ENCODE assay signal across 22 cellular contexts in the genomic region with DNA sequence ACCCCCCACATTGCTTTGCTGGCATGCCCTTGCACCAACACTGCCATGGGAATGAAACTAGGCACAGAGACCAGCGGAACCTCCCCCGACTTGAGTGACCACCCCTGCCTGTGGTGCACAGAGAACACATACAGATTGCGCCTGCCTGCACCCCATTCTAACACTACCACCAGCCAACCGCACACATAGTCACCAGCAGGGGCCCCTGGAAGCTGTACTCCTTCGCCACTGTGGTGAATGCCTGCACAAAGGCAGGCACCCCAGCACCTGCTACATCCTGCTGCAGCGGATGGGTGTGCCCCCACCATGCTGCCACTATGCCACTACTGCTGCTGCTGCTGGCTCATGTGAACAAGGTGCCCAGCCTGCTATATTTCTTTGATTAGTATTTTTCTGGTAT. TPM values are rescaled to one million over a fixed set of nuclear protein-coding genes. Genes with fewer than 3 reads are reported as not detected.
DNase-seq lines count a peak whose midpoint lies in the region; ATAC-seq and TF ChIP-seq lines count a peak whose summit lies in the region.
"Had no signal": no experiment of that assay in that cellular context is flagged by ENCODE, and none has a peak within 500 bp of the region (broad histone marks: within the 10 kb centered on the region; RNA-seq: fewer than 3 reads in every experiment).

No MANE protein-coding gene starts in this region.

- no peaks in the 10 kb centered on the region for H3K36me3 ChIP-seq in CD4-positive, CD25-positive, alpha-beta regulatory T cell (ENCODE audit: control insufficient read depth, insufficient read depth, low read length)
- H3K36me3 ChIP-seq: pancreas, SJSA1 had no signal

- TF ChIP-seq CTCF in WI38 (IDR thresholded peaks at IDR 0.05; ENCODE audit: low read depth, low read length) (0 out of 2 replicates have a peak, but pooled peaks have one; percentile 8), natural killer cell (IDR thresholded peaks at IDR 0.05) (no peak)

- no peaks in the 10 kb centered on the region for H3K9me3 ChIP-seq in CD4-positive, CD25-positive, alpha-beta regulatory T cell (ENCODE audit: control insufficient read depth in 2 of 2, low read length in 2 of 2)
- H3K9me3 ChIP-seq: pancreas, SJSA1 had no signal

- no peaks in the 10 kb centered on the region for H3K36me3 Mint-ChIP-seq in CD4-positive, CD25-positive, alpha-beta regulatory T cell
- H3K36me3 Mint-ChIP-seq in natural killer cell = no peaks in the 10 kb centered on the region
- H3K36me3 Mint-ChIP-seq in activated T-helper 1 cell treated with anti-CD3 and anti-CD28 coated beads, Interleukin-12 subunit alpha, Interleukin-12 subunit beta, Interleukin-2, Interleukin-4 antibody, amounts not matched to agents 30 ng/mL and 10 ng/mL and 1 ng/mL, durations not matched to agents 14 hours and 24 hours and 36 hours (ENCODE audit: low read depth) = no peaks in the 10 kb centered on the region
- H3K36me3 Mint-ChIP-seq: activated naive CD4-positive, alpha-beta T cell treated with anti-CD3 and anti-CD28 coated beads, Interleukin-2, amount 50 U/mL, for 24 hours; CD14-positive monocyte had no signal

- no peak overlapping the region for H3K4me3 ChIP-seq in CD4-positive, CD25-positive, alpha-beta regulatory T cell (ENCODE audit: low read depth, low read length)
- H3K4me3 ChIP-seq in WI38 (ENCODE audit: low read depth, low read length) = no peak overlapping the region
- H3K4me3 ChIP-seq: pancreas, SJSA1, smooth muscle cell had no signal

- H3K27me3 ChIP-seq in CD4-positive, CD25-positive, alpha-beta regulatory T cell (ENCODE audit: control insufficient read depth, insufficient read depth, low read length) = no peaks in the 10 kb centered on the region
- H3K27me3 ChIP-seq: pancreas, SJSA1 had no signal

- DNase-seq in CD4-positive, CD25-positive, alpha-beta regulatory T cell = peak in 2 of 3 donors; percentile 25 to 70
- DNase-seq in D341Med (ENCODE audit: low spot score) (peak; percentile 24), natural killer cell (no peak), NCI-H187 (lab: John Stamatoyannopoulos, UW) (no peak)
- no peak for DNase-seq in activated T-helper 1 cell treated with anti-CD3 and anti-CD28 coated beads, Interleukin-12 subunit alpha, Interleukin-12 subunit beta, Interleukin-2, Interleukin-4 antibody, amounts not matched to agents 30 ng/mL and 10 ng/mL and 1 ng/mL, durations not matched to agents 14 hours and 24 hours and 36 hours (ENCODE audit: low spot score)
- DNase-seq: activated CD4-positive, alpha-beta T cell treated with anti-CD3 and anti-CD28 coated beads for 1 hour; activated T-cell treated with anti-CD3 and anti-CD28 coated beads, Interleukin-2, amount 50 U/mL, for 48 hours; aorta; cortex of kidney; NCI-H1092 treated with DMSO at 0.1 percent for 48 hours; NCI-H2029; NCI-H526; nephron progenitor cell; pancreas; retina; stimulated activated CD4-positive, alpha-beta T cell treated with anti-CD3 and anti-CD28 coated beads, Interleukin-1b, Interleukin-23, amount 100 ng/mL, for 48 hours had no signal

- H3K4me1 ChIP-seq in CD4-positive, CD25-positive, alpha-beta regulatory T cell (ENCODE audit: control insufficient read depth, insufficient read depth, low read length, poor library complexity, severe bottlenecking) = no peaks in the 10 kb centered on the region
- H3K4me1 ChIP-seq: pancreas, SJSA1 had no signal

- peaks cover 0 to 8% (median 0%) of the 10 kb centered on the region in 4 donors for H3K4me1 Mint-ChIP-seq in CD4-positive, CD25-positive, alpha-beta regulatory T cell
- H3K4me1 Mint-ChIP-seq in natural killer cell = peaks cover 5 to 7% of the 10 kb centered on the region in 2 donors
- H3K4me1 Mint-ChIP-seq in activated T-helper 1 cell treated with anti-CD3 and anti-CD28 coated beads, Interleukin-12 subunit alpha, Interleukin-12 subunit beta, Interleukin-2, Interleukin-4 antibody, amounts not matched to agents 30 ng/mL and 10 ng/mL and 1 ng/mL, durations not matched to agents 14 hours and 24 hours and 36 hours (ENCODE audit: low read depth) = no peaks in the 10 kb centered on the region

- peak overlapping the region in 1 of 4 donors; percentile 6 for H3K4me3 Mint-ChIP-seq in CD4-positive, CD25-positive, alpha-beta regulatory T cell
- H3K4me3 Mint-ChIP-seq in natural killer cell = no peak overlapping the region
- no peak overlapping the region for H3K4me3 Mint-ChIP-seq in activated T-helper 1 cell treated with anti-CD3 and anti-CD28 coated beads, Interleukin-12 subunit alpha, Interleukin-12 subunit beta, Interleukin-2, Interleukin-4 antibody, amounts not matched to agents 30 ng/mL and 10 ng/mL and 1 ng/mL, durations not matched to agents 14 hours and 24 hours and 36 hours
- H3K4me3 Mint-ChIP-seq: activated naive CD4-positive, alpha-beta T cell treated with anti-CD3 and anti-CD28 coated beads, Interleukin-2, amount 50 U/mL, for 24 hours; CD14-positive monocyte; nephron progenitor cell had no signal

- intact Hi-C loops in natural killer cell (cut with micrococcal nuclease) = no loop called here
- intact Hi-C loops in activated T-helper 1 cell treated with anti-CD3 and anti-CD28 coated beads, Interleukin-12 subunit alpha, Interleukin-12 subunit beta, Interleukin-2, Interleukin-4 antibody, amounts not matched to agents 30 ng/mL and 10 ng/mL and 1 ng/mL, durations not matched to agents 14 hours and 24 hours and 36 hours (cut with micrococcal nuclease) = no loop called here

- ATAC-seq in CD4-positive, CD25-positive, alpha-beta regulatory T cell (ENCODE audit: low read depth in 2 of 2) = peak; percentile 81 to 82
- ATAC-seq in natural killer cell (peak; percentile 71 to 85 (median 82)), GM21360 (IDR thresholded peaks at IDR 0.05; ENCODE audit: unreplicated experiment) (no peak)
- ATAC-seq: pancreas had no signal

- H3K9me3 Mint-ChIP-seq in CD4-positive, CD25-positive, alpha-beta regulatory T cell = no peaks in the 10 kb centered on the region
- H3K9me3 Mint-ChIP-seq in natural killer cell = no peaks in the 10 kb centered on the region
- no peaks in the 10 kb centered on the region for H3K9me3 Mint-ChIP-seq in activated T-helper 1 cell treated with anti-CD3 and anti-CD28 coated beads, Interleukin-12 subunit alpha, Interleukin-12 subunit beta, Interleukin-2, Interleukin-4 antibody, amounts not matched to agents 30 ng/mL and 10 ng/mL and 1 ng/mL, durations not matched to agents 14 hours and 24 hours and 36 hours
- H3K9me3 Mint-ChIP-seq: activated naive CD4-positive, alpha-beta T cell treated with anti-CD3 and anti-CD28 coated beads, Interleukin-2, amount 50 U/mL, for 24 hours; CD14-positive monocyte; nephron progenitor cell had no signal

- H3K27ac ChIP-seq in CD4-positive, CD25-positive, alpha-beta regulatory T cell (ENCODE audit: insufficient read depth, low read length, poor library complexity, severe bottlenecking) = no peak overlapping the region
- H3K27ac ChIP-seq: pancreas, SJSA1 had no signal

- peaks cover 33% of the 10 kb centered on the region for H3K27me3 Mint-ChIP-seq in CD4-positive, CD25-positive, alpha-beta regulatory T cell
- H3K27me3 Mint-ChIP-seq in natural killer cell (ENCODE audit: low read depth in 2 of 2) = peaks cover 0 to 9% of the 10 kb centered on the region in 2 donors
- peaks cover 4% of the 10 kb centered on the region for H3K27me3 Mint-ChIP-seq in activated T-helper 1 cell treated with anti-CD3 and anti-CD28 coated beads, Interleukin-12 subunit alpha, Interleukin-12 subunit beta, Interleukin-2, Interleukin-4 antibody, amounts not matched to agents 30 ng/mL and 10 ng/mL and 1 ng/mL, durations not matched to agents 14 hours and 24 hours and 36 hours (ENCODE audit: insufficient read depth)

- no peak overlapping the region for H3K27ac Mint-ChIP-seq in CD4-positive, CD25-positive, alpha-beta regulatory T cell
- H3K27ac Mint-ChIP-seq in natural killer cell = no peak overlapping the region
- H3K27ac Mint-ChIP-seq in activated T-helper 1 cell treated with anti-CD3 and anti-CD28 coated beads, Interleukin-12 subunit alpha, Interleukin-12 subunit beta, Interleukin-2, Interleukin-4 antibody, amounts not matched to agents 30 ng/mL and 10 ng/mL and 1 ng/mL, durations not matched to agents 14 hours and 24 hours and 36 hours = no peak overlapping the region
- H3K27ac Mint-ChIP-seq: activated naive CD4-positive, alpha-beta T cell treated with anti-CD3 and anti-CD28 coated beads, Interleukin-2, amount 50 U/mL, for 24 hours; nephron progenitor cell had no signal

RNA-seq across cellular contexts. Expression of gene DNAAF4, which starts 27.4 kb away (rescaled TPM):
- 1.2 TPM for total RNA-seq in CD4-positive, CD25-positive, alpha-beta regulatory T cell
- polyA plus RNA-seq in CD4-positive, CD25-positive, alpha-beta regulatory T cell = 1 to 10 TPM in 3 of 4 donors, under 1 TPM in 1; 0.80 to 1.6 (median 1.1) TPM
- total RNA-seq in natural killer cell = not detected
- not detected in 2 replicates for total RNA-seq in activated T-helper 1 cell treated with anti-CD3 and anti-CD28 coated beads, Interleukin-12 subunit alpha, Interleukin-12 subunit beta, Interleukin-2, Interleukin-4 antibody, amounts not matched to agents 30 ng/mL and 10 ng/mL and 1 ng/mL, durations not matched to agents 14 hours and 24 hours and 36 hours

RNA-seq across cellular contexts. Expression of gene PYGO1, which starts 52.7 kb away (rescaled TPM):
- total RNA-seq in CD4-positive, CD25-positive, alpha-beta regulatory T cell = not detected
- polyA plus RNA-seq in CD4-positive, CD25-positive, alpha-beta regulatory T cell = not detected
- total RNA-seq in natural killer cell = under 1 TPM in 1 of 3 donors, not detected in 2; 0.16 TPM
- not detected in 2 replicates for total RNA-seq in activated T-helper 1 cell treated with anti-CD3 and anti-CD28 coated beads, Interleukin-12 subunit alpha, Interleukin-12 subunit beta, Interleukin-2, Interleukin-4 antibody, amounts not matched to agents 30 ng/mL and 10 ng/mL and 1 ng/mL, durations not matched to agents 14 hours and 24 hours and 36 hours
- polyA plus RNA-seq: CD14-positive monocyte had no signal

Comparison
In these comparisons a context has a peak if more than half of its experiments do, and no peak if none do; other contexts are left out.
1. DNase-seq: peak in CD4-positive, CD25-positive, alpha-beta regulatory T cell (2 of 3) and D341Med (single experiment); none in natural killer cell (single experiment), activated T-helper 1 cell treated with anti-CD3 and anti-CD28 coated beads, Interleukin-12 subunit alpha, Interleukin-12 subunit beta, Interleukin-2, Interleukin-4 antibody, amounts not matched to agents 30 ng/mL and 10 ng/mL and 1 ng/mL, durations not matched to agents 14 hours and 24 hours and 36 hours (single experiment) and NCI-H187 (0 of 2).